ENCODE assay signal across 8 cellular contexts in the genomic region with DNA sequence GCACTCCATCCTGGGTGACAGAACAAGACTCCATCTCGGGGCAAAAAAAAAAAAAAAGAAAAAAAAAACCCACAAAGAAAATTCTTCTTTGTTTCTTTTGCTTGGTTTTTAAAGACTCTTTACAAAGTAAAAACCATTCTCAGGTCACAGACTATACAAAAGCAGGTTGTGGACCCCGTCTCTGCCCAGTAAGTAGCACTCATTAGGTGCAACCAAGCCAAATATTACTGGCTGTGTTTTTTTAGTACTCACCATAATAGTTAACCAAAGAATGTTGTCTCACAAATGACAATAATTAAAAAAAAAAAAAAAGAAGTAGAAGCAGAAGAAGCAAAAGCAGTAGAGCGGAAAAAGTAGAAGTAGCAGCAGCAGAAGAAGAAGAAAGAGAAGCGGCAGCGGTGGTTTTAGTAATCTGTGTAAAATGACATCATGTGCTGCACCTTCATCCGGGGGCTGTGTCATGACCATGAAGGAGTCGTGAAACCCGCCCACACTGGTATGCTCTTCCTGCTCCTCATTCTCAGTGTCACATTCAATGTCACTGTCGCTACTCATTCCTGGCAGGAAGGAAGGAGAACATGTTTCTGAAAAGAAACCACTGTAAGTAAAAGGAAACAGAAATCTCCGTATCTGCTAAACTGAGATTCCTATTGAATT.
A peak's percentile ranks its signal among the peaks of the same experiment; 100 is the strongest.
DNase-seq lines count a peak whose midpoint lies in the region; ATAC-seq and TF ChIP-seq lines count a peak whose summit lies in the region.

No MANE protein-coding gene starts in this region.

- H3K27me3 ChIP-seq in heart right ventricle (no peaks in the 10 kb centered on the region), MM.1S (replicated peaks; ENCODE audit: insufficient read depth, low read length) (no peaks in the 10 kb centered on the region)

- H2AFZ ChIP-seq in OCI-LY7 (ENCODE audit: low read length): peak overlapping the region; percentile 83; the same call in 1 of the 2 replicates
- no peak overlapping the region for H2AFZ ChIP-seq in MM.1S (ENCODE audit: low read length)

- H3K9me3 ChIP-seq in OCI-LY7 (ENCODE audit: low read length) (no peaks in the 10 kb centered on the region), heart right ventricle (no peaks in the 10 kb centered on the region), MM.1S (replicated peaks; ENCODE audit: insufficient read depth, low read length) (no peaks in the 10 kb centered on the region)

- 0 out of 2 replicates have a peak, but pooled peaks cover 5% of the 10 kb centered on the region for H3K79me2 ChIP-seq in OCI-LY7 (ENCODE audit: insufficient read depth, low read depth, low read length)
- no peaks in the 10 kb centered on the region for H3K79me2 ChIP-seq in MM.1S (ENCODE audit: low read length)

- TF ChIP-seq CTCF in GM12865 (IDR thresholded peaks at IDR 0.05; ENCODE audit: insufficient read depth, low read depth, low read length, missing control alignments) (no peak), OCI-LY7 (conservative IDR thresholded peaks at IDR 0.05; ENCODE audit: low read length) (no peak), heart right ventricle (IDR thresholded peaks at IDR 0.05) (no peak), MM.1S (IDR thresholded peaks at IDR 0.05; ENCODE audit: low read length) (no peak)

- CTCF ChIA-PET in OCI-LY7 (lab: Charles Lee; ENCODE audit: unreplicated experiment): no interaction called here

- H3K4me3 ChIP-seq in GM12865 (ENCODE audit: low read depth, low read length) (peak overlapping the region; percentile 57), OCI-LY7 (ENCODE audit: low read depth, low read length, poor library complexity, severe bottlenecking) (peak overlapping the region; percentile 64), heart right ventricle (peak overlapping the region in 4 of 10 donors; percentile 13 to 27 (median 24)), MM.1S (ENCODE audit: low read length) (no peak overlapping the region)

- 0 out of 2 replicates have a peak, but pooled peaks cover 6% of the 10 kb centered on the region for H3F3A ChIP-seq in MM.1S (ENCODE audit: insufficient read depth, low read length)

- intact Hi-C loops in OCI-LY7 (cut with micrococcal nuclease; ENCODE audit: unreplicated experiment) (loop anchor here (1.0 kb wide), 1 partner anchor 483 kb away; no protein-coding TSS in a partner anchor), heart right ventricle (cut with DNase I) (loop anchor here in 7 of 10 donors (5.0 to 10.0 kb wide), 8 partner anchors 286 to 754 kb away; partner anchors contain the start of gene MTMR4 (in 1 of the 7))

- H3K9ac ChIP-seq in MM.1S (ENCODE audit: low read length): no peak overlapping the region

- ATAC-seq in HG02571 (IDR thresholded peaks at IDR 0.05; ENCODE audit: unreplicated experiment) (peak; percentile 86), heart right ventricle (peak in 7 of 8 donors; percentile 61 to 84 (median 74))

- 46 to 56% methylated on average over 10 of the region's 10 CpGs for WGBS in heart right ventricle, 2 donors

- POLR2A ChIA-PET in OCI-LY7 (lab: Charles Lee): no interaction called here

- H3K36me3 ChIP-seq in OCI-LY7 (ENCODE audit: insufficient read depth, low read length) (peaks cover 57% of the 10 kb centered on the region), heart right ventricle (peaks cover 0 to 57% (median 7%) of the 10 kb centered on the region in 9 donors), MM.1S (replicated peaks; ENCODE audit: insufficient read depth, low read length) (no peaks in the 10 kb centered on the region)

- H4K20me1 ChIP-seq in OCI-LY7 (ENCODE audit: insufficient read depth, low read length): no peaks in the 10 kb centered on the region
- H4K20me1 ChIP-seq in MM.1S (ENCODE audit: insufficient read depth, low read length): no peaks in the 10 kb centered on the region

- BruUV-seq in OCI-LY7 (replicated peaks; lab: Mats Ljungman, UMichigan): no TSS peak

- H3K27ac ChIP-seq in OCI-LY7 (ENCODE audit: low read depth, low read length, poor library complexity, severe bottlenecking) (peak overlapping the region; percentile 85), heart right ventricle (peak overlapping the region in 7 of 10 donors; percentile 23 to 74 (median 48)), MM.1S (ENCODE audit: low read length) (no peak overlapping the region)

- H3K4me2 ChIP-seq in OCI-LY7 (ENCODE audit: low read length) (peak overlapping the region; percentile 92), MM.1S (ENCODE audit: low read depth, low read length) (no peak overlapping the region)

- H3K4me1 ChIP-seq in OCI-LY7 (ENCODE audit: insufficient read depth, low read length, poor library complexity, severe bottlenecking) (peaks cover 40% of the 10 kb centered on the region), heart right ventricle (peaks cover 0 to 40% (median 0%) of the 10 kb centered on the region in 9 donors), MM.1S (ENCODE audit: low read length) (no peaks in the 10 kb centered on the region)

- H3K9me2 ChIP-seq in OCI-LY7 (ENCODE audit: insufficient read depth, low read length) (no peaks in the 10 kb centered on the region), MM.1S (replicated peaks; ENCODE audit: insufficient read depth, low read length) (no peaks in the 10 kb centered on the region)

- DNase-seq in GM12865 (ENCODE audit: low read depth): peak; percentile 95
- peak; percentile 90 for DNase-seq in OCI-LY7 (ENCODE audit: low spot score)
- DNase-seq in activated T-helper 1 cell treated with anti-CD3 and anti-CD28 coated beads, Interleukin-2, amount 50 U/mL, for 16 hours (ENCODE audit: low read depth in 1 of 2, low spot score in 1 of 2): peak; percentile 37 to 49
- DNase-seq in heart right ventricle: peak in 1 of 2 donors; percentile 54
- peak; percentile 63 for DNase-seq in stimulated activated CD4-positive, alpha-beta T cell treated with anti-CD3 and anti-CD28 coated beads, Interleukin-12 subunit alpha, Interleukin-12 subunit beta, amount 100 ng/mL, for 4 hours
- DNase-seq in NCI-H2171 (lab: John Stamatoyannopoulos, UW): no peak
- no peak for DNase-seq in MM.1S

Comparison
In these comparisons a context has a peak if more than half of its experiments do, and no peak if none do; other contexts are left out.
1. DNase-seq: peak in GM12865 (single experiment), OCI-LY7 (single experiment), activated T-helper 1 cell treated with anti-CD3 and anti-CD28 coated beads, Interleukin-2, amount 50 U/mL, for 16 hours (2 of 2) and stimulated activated CD4-positive, alpha-beta T cell treated with anti-CD3 and anti-CD28 coated beads, Interleukin-12 subunit alpha, Interleukin-12 subunit beta, amount 100 ng/mL, for 4 hours (single experiment); none in NCI-H2171 (single experiment) and MM.1S (single experiment).